26 cellular contexts compared by ENCODE assay signal in genomic region chr12:29398495-29398894, GRCh38. TPM values are rescaled to one million over a fixed set of nuclear protein-coding genes. Genes with fewer than 3 reads are reported as not detected.
DNase-seq lines count a peak whose midpoint lies in the region; ATAC-seq and TF ChIP-seq lines count a peak whose summit lies in the region.
"Had no signal": no experiment of that assay in that cellular context is flagged by ENCODE, and none has a peak within 500 bp of the region (broad histone marks: within the 10 kb centered on the region; RNA-seq: fewer than 3 reads in every experiment).

No MANE protein-coding gene starts in this region.

- intact Hi-C loops in MCF 10A (cut with micrococcal nuclease) (no loop called here), breast epithelium (cut with DNase I; ENCODE audit: low total_unique reads) (no loop called here)

- TF ChIP-seq CTCF in MCF 10A (IDR thresholded peaks at IDR 0.05; ENCODE audit: unreplicated experiment): no peak
- TF ChIP-seq CTCF in breast epithelium (IDR thresholded peaks at IDR 0.05): no peak
- no peak for TF ChIP-seq CTCF in WTC11 (IDR thresholded peaks at IDR 0.05)

- no peaks in the 10 kb centered on the region for H3K9me3 ChIP-seq in breast epithelium
- H3K9me3 ChIP-seq: BE2C, Caco-2, Peyer's patch, SJSA1, stomach, upper lobe of right lung had no signal

- H3K27me3 Mint-ChIP-seq in MCF 10A (ENCODE audit: insufficient read depth, unreplicated experiment): no peaks in the 10 kb centered on the region
- H3K27me3 Mint-ChIP-seq in effector memory CD8-positive, alpha-beta T cell: peaks cover 0 to 34% of the 10 kb centered on the region in 2 donors
- H3K27me3 Mint-ChIP-seq in WTC11 (ENCODE audit: low read depth): no peaks in the 10 kb centered on the region; the same call in 1 of the 2 replicates

- POLR2A ChIA-PET in MCF 10A (lab: Yijun Ruan, JAX) (interaction anchor here (0.7 to 4.0 kb wide), 2 partner anchors 18 to 1357 kb away, joined by 3 to 14 read pairs; partner anchors contain the start of gene ERGIC2), WTC11 (lab: Charles Lee) (no interaction called here)

- peaks cover 5% of the 10 kb centered on the region for H3K4me1 Mint-ChIP-seq in MCF 10A (ENCODE audit: insufficient read depth, unreplicated experiment)
- no peaks in the 10 kb centered on the region for H3K4me1 Mint-ChIP-seq in effector memory CD8-positive, alpha-beta T cell (ENCODE audit: low read depth in 2 of 2)
- no peaks in the 10 kb centered on the region for H3K4me1 Mint-ChIP-seq in WTC11
- H3K4me1 Mint-ChIP-seq: endodermal cell, mesothelial cell of epicardium, nephron progenitor cell had no signal

- no peaks in the 10 kb centered on the region for H3K9me3 Mint-ChIP-seq in MCF 10A (ENCODE audit: unreplicated experiment)
- no peaks in the 10 kb centered on the region for H3K9me3 Mint-ChIP-seq in effector memory CD8-positive, alpha-beta T cell
- H3K9me3 Mint-ChIP-seq in WTC11: no peaks in the 10 kb centered on the region
- H3K9me3 Mint-ChIP-seq: endodermal cell; mesothelial cell of epicardium; nephron progenitor cell; T-helper 2 cell treated with Interferon-gamma antibody and Interleukin-4, amounts not matched to agents 5 μg/mL and 100 μg/mL, for 36 hours had no signal

- no peak overlapping the region for H3K27ac ChIP-seq in breast epithelium
- H3K27ac ChIP-seq: Peyer's patch, SJSA1, stomach, upper lobe of right lung had no signal

- no peaks in the 10 kb centered on the region for H3K36me3 ChIP-seq in breast epithelium
- H3K36me3 ChIP-seq: BE2C, Peyer's patch, SJSA1, stomach, upper lobe of right lung had no signal

- DNase-seq in MCF 10A (ENCODE audit: unreplicated experiment): no peak
- no peak for DNase-seq in breast epithelium (ENCODE audit: low spot score in 2 of 2)
- DNase-seq in NCI-H187 treated with DMSO at 0.1 percent for 48 hours (lab: John Stamatoyannopoulos, UW): no peak
- no peak for DNase-seq in effector memory CD8-positive, alpha-beta T cell
- no peak for DNase-seq in activated CD4-positive, alpha-beta T cell treated with anti-CD3 and anti-CD28 coated beads for 48 hours
- no peak for DNase-seq in WTC11 (ENCODE audit: low spot score)
- DNase-seq: activated CD4-positive, CD25-positive, alpha-beta regulatory T cell treated with anti-CD3 and anti-CD28 coated beads, Interleukin-2, amount 50 U/mL, for 72 hours; activated CD8-positive, alpha-beta memory T cell treated with anti-CD3 and anti-CD28 coated beads for 24 hours; BE2C; Caco-2; endodermal cell; HCEC 1CT; NCI-H1436 treated with DMSO at 0.1 percent for 48 hours; NCI-H82; nephron progenitor cell; Peyer's patch; posterior cingulate gyrus; stimulated activated CD4-positive, alpha-beta T cell treated with anti-CD3 and anti-CD28 coated beads, Interleukin-2, amount 100 ng/mL, for 24 hours; stomach; upper lobe of right lung had no signal

- BruUV-seq in MCF 10A (replicated peaks; lab: Mats Ljungman, UMichigan): no TSS peak

- H3K27ac Mint-ChIP-seq in MCF 10A (ENCODE audit: low read depth, unreplicated experiment) (peak overlapping the region; percentile 63), WTC11 (no peak overlapping the region)
- no peak overlapping the region for H3K27ac Mint-ChIP-seq in effector memory CD8-positive, alpha-beta T cell
- H3K27ac Mint-ChIP-seq: activated naive CD8-positive, alpha-beta T cell; endodermal cell; mesothelial cell of epicardium; nephron progenitor cell; T-helper 2 cell treated with Interferon-gamma antibody and Interleukin-4, amounts not matched to agents 5 μg/mL and 100 μg/mL, for 36 hours had no signal

- H3K4me3 ChIP-seq in breast epithelium: no peak overlapping the region
- H3K4me3 ChIP-seq: Peyer's patch, SJSA1, stomach, upper lobe of right lung had no signal

- TF ChIP-seq POLR2A in breast epithelium (IDR thresholded peaks at IDR 0.05): no peak

- no peaks in the 10 kb centered on the region for H3K27me3 ChIP-seq in breast epithelium
- H3K27me3 ChIP-seq: Peyer's patch, SJSA1, stomach, upper lobe of right lung had no signal

- CTCF ChIA-PET in MCF 10A (lab: Yijun Ruan, JAX) (interaction anchor here (0.6 to 0.9 kb wide), 3 partner anchors 97 to 312 kb away, joined by 3 read pairs; no protein-coding TSS in a partner anchor), WTC11 (lab: Charles Lee) (no interaction called here)

- H3K4me3 Mint-ChIP-seq in MCF 10A (ENCODE audit: unreplicated experiment) (no peak overlapping the region), WTC11 (no peak overlapping the region)
- H3K4me3 Mint-ChIP-seq in effector memory CD8-positive, alpha-beta T cell: no peak overlapping the region
- H3K4me3 Mint-ChIP-seq: activated naive CD8-positive, alpha-beta T cell; endodermal cell; mesothelial cell of epicardium; nephron progenitor cell; T-helper 2 cell treated with Interferon-gamma antibody and Interleukin-4, amounts not matched to agents 5 μg/mL and 100 μg/mL, for 36 hours had no signal

- peaks cover 28% of the 10 kb centered on the region for H3K36me3 Mint-ChIP-seq in MCF 10A (ENCODE audit: insufficient read depth, unreplicated experiment)
- H3K36me3 Mint-ChIP-seq in effector memory CD8-positive, alpha-beta T cell (ENCODE audit: insufficient read depth): no peaks in the 10 kb centered on the region
- H3K36me3 Mint-ChIP-seq in WTC11: no peaks in the 10 kb centered on the region
- H3K36me3 Mint-ChIP-seq: activated naive CD8-positive, alpha-beta T cell; mesothelial cell of epicardium had no signal

- no peaks in the 10 kb centered on the region for H3K4me1 ChIP-seq in breast epithelium
- H3K4me1 ChIP-seq: BE2C, Caco-2, Peyer's patch, SJSA1, stomach, upper lobe of right lung had no signal

- ATAC-seq in GM21717 (IDR thresholded peaks at IDR 0.05; ENCODE audit: unreplicated experiment) (peak; percentile 68), HG03108 (IDR thresholded peaks at IDR 0.05; ENCODE audit: unreplicated experiment) (peak; percentile 63), WTC11 (no peak)
- no peak for ATAC-seq in effector memory CD8-positive, alpha-beta T cell (replicated peaks)
- ATAC-seq: upper lobe of right lung had no signal

TF ChIP-seq in WTC11, 78 proteins besides CTCF, POLR2A, EP300 and RAD21:
- TF ChIP-seq ZNF425 (CRISPR knock-in tag; conservative IDR thresholded peaks at IDR 0.05): no peak
- TF ChIP-seq IRF1 (CRISPR knock-in tag; IDR thresholded peaks at IDR 0.05): no peak
- no peak for TF ChIP-seq NR2C2 (CRISPR knock-in tag; IDR thresholded peaks at IDR 0.05)
TF ChIP-seq in WTC11: peak in this region for 0.

RNA-seq across cellular contexts. Expression of gene ERGIC2, which starts 17.5 kb away (rescaled TPM):
- 63.6 and 74.6 TPM in 2 replicates for total RNA-seq in MCF 10A (2022)
- 10 to 100 TPM; 23.9 to 80.2 (median 46.1) TPM for total RNA-seq in breast epithelium
- total RNA-seq in WTC11 (2021): 46.7 to 55.2 TPM (median 51.4 TPM) in 3 replicates

Comparison
In these comparisons a context has a peak if more than half of its experiments do, and no peak if none do; other contexts are left out.
1. ATAC-seq: peak in GM21717 (single experiment) and HG03108 (single experiment); none in effector memory CD8-positive, alpha-beta T cell (single experiment) and WTC11 (single experiment).